21 cellular contexts compared by ENCODE assay signal in genomic region chr17:1260762-1261161, GRCh38. TPM values are rescaled to one million over a fixed set of nuclear protein-coding genes. Genes with fewer than 3 reads are reported as not detected.
A peak's percentile ranks its signal among the peaks of the same experiment; 100 is the strongest.
DNase-seq lines count a peak whose midpoint lies in the region; ATAC-seq and TF ChIP-seq lines count a peak whose summit lies in the region.
"Had no signal": no experiment of that assay in that cellular context is flagged by ENCODE, and none has a peak within 500 bp of the region (broad histone marks: within the 10 kb centered on the region; RNA-seq: fewer than 3 reads in every experiment).

No MANE protein-coding gene starts in this region.

- intact Hi-C loops in activated CD4-positive, alpha-beta T cell treated with anti-CD3 and anti-CD28 coated beads, Interleukin-2, amount 10 ng/mL, durations not matched to agents 24 days and 14 days (cut with micrococcal nuclease), result no loop called here
- intact Hi-C loops in CD4-positive, alpha-beta memory T cell (cut with micrococcal nuclease), result no loop called here
- intact Hi-C loops in activated T-helper 2 cell treated with anti-CD3 and anti-CD28 coated beads, Interferon-gamma antibody, Interleukin-2, Interleukin-4, amounts not matched to agents 10 μg/mL and 5 μg/mL and 100 μg/mL, durations not matched to agents 14 hours and 24 hours and 36 hours (cut with micrococcal nuclease), result no loop called here

- 78 to 96% methylated on average over 5 of the region's 6 CpGs for WGBS in gastroesophageal sphincter (ENCODE audit: low coverage in 1 of 2), 2 donors

- no peak overlapping the region for H3K27ac Mint-ChIP-seq in activated CD4-positive, alpha-beta T cell treated with anti-CD3 and anti-CD28 coated beads, Interleukin-2, amount 10 ng/mL, durations not matched to agents 24 days and 14 days
- H3K27ac Mint-ChIP-seq in CD4-positive, alpha-beta memory T cell, result peak overlapping the region in 2 of 7 donors; percentile 10 to 13
- no peak overlapping the region for H3K27ac Mint-ChIP-seq in activated T-helper 2 cell treated with anti-CD3 and anti-CD28 coated beads, Interferon-gamma antibody, Interleukin-2, Interleukin-4, amounts not matched to agents 10 μg/mL and 5 μg/mL and 100 μg/mL, durations not matched to agents 14 hours and 24 hours and 36 hours
- H3K27ac Mint-ChIP-seq in natural killer cell treated with Interleukin-12 subunit alpha and Interleukin-12 subunit beta and Interleukin-15 and Interleukin-18, amount 100 ng/mL, for 72 hours, result no peak overlapping the region

- no peak for ATAC-seq in natural killer cell treated with Interleukin-12 subunit alpha and Interleukin-12 subunit beta and Interleukin-15 and Interleukin-18, amount 100 ng/mL, for 72 hours
- no peak for ATAC-seq in gastroesophageal sphincter

- POLR2A ChIA-PET in CD4-positive, alpha-beta memory T cell (lab: Charles Lee; ENCODE audit: partially characterized antibody), result no interaction called here

- CTCF ChIA-PET in CD4-positive, alpha-beta memory T cell (lab: Charles Lee; ENCODE audit: partially characterized antibody), result interaction anchor here (0.6 to 5.6 kb wide), 6 partner anchors 68 to 253 kb away, joined by 3 to 48 read pairs (median 5); no protein-coding TSS in a partner anchor

- peaks cover 39% of the 10 kb centered on the region for H3K27me3 Mint-ChIP-seq in activated CD4-positive, alpha-beta T cell treated with anti-CD3 and anti-CD28 coated beads, Interleukin-2, amount 10 ng/mL, durations not matched to agents 24 days and 14 days
- H3K27me3 Mint-ChIP-seq in CD4-positive, alpha-beta memory T cell, result peaks cover 0 to 2% of the 10 kb centered on the region in 2 donors
- peaks cover 28% of the 10 kb centered on the region for H3K27me3 Mint-ChIP-seq in activated T-helper 2 cell treated with anti-CD3 and anti-CD28 coated beads, Interferon-gamma antibody, Interleukin-2, Interleukin-4, amounts not matched to agents 10 μg/mL and 5 μg/mL and 100 μg/mL, durations not matched to agents 14 hours and 24 hours and 36 hours (ENCODE audit: low read depth)
- no peaks in the 10 kb centered on the region for H3K27me3 Mint-ChIP-seq in natural killer cell treated with Interleukin-12 subunit alpha and Interleukin-12 subunit beta and Interleukin-15 and Interleukin-18, amount 100 ng/mL, for 72 hours

- no peak overlapping the region for H3K27ac ChIP-seq in CD4-positive, alpha-beta memory T cell (ENCODE audit: low read depth, low read length)
- H3K27ac ChIP-seq in gastroesophageal sphincter, result peak overlapping the region in 1 of 4 donors; percentile 73
- H3K27ac ChIP-seq: left lung had no signal

- no peaks in the 10 kb centered on the region for H3K9me3 ChIP-seq in CD4-positive, alpha-beta memory T cell (ENCODE audit: control insufficient read depth in 1 of 2, low read length in 2 of 2)
- no peaks in the 10 kb centered on the region for H3K9me3 ChIP-seq in gastroesophageal sphincter
- H3K9me3 ChIP-seq: heart left ventricle, left lung had no signal

- TF ChIP-seq EP300 in gastroesophageal sphincter (IDR thresholded peaks at IDR 0.05), result no peak

- no peaks in the 10 kb centered on the region for H3K36me3 ChIP-seq in CD4-positive, alpha-beta memory T cell (ENCODE audit: insufficient read depth, low read length)
- no peaks in the 10 kb centered on the region for H3K36me3 ChIP-seq in gastroesophageal sphincter
- H3K36me3 ChIP-seq: heart left ventricle, left lung had no signal

- peaks cover 4% of the 10 kb centered on the region for H3K9me3 Mint-ChIP-seq in activated CD4-positive, alpha-beta T cell treated with anti-CD3 and anti-CD28 coated beads, Interleukin-2, amount 10 ng/mL, durations not matched to agents 24 days and 14 days
- no peaks in the 10 kb centered on the region for H3K9me3 Mint-ChIP-seq in CD4-positive, alpha-beta memory T cell
- H3K9me3 Mint-ChIP-seq in activated T-helper 2 cell treated with anti-CD3 and anti-CD28 coated beads, Interferon-gamma antibody, Interleukin-2, Interleukin-4, amounts not matched to agents 10 μg/mL and 5 μg/mL and 100 μg/mL, durations not matched to agents 14 hours and 24 hours and 36 hours, result no peaks in the 10 kb centered on the region
- H3K9me3 Mint-ChIP-seq in natural killer cell treated with Interleukin-12 subunit alpha and Interleukin-12 subunit beta and Interleukin-15 and Interleukin-18, amount 100 ng/mL, for 72 hours, result no peaks in the 10 kb centered on the region

- peak overlapping the region; percentile 24 for H3K4me3 Mint-ChIP-seq in activated CD4-positive, alpha-beta T cell treated with anti-CD3 and anti-CD28 coated beads, Interleukin-2, amount 10 ng/mL, durations not matched to agents 24 days and 14 days
- H3K4me3 Mint-ChIP-seq in CD4-positive, alpha-beta memory T cell, result peak overlapping the region; percentile 30 to 70 (median 49)
- H3K4me3 Mint-ChIP-seq in activated T-helper 2 cell treated with anti-CD3 and anti-CD28 coated beads, Interferon-gamma antibody, Interleukin-2, Interleukin-4, amounts not matched to agents 10 μg/mL and 5 μg/mL and 100 μg/mL, durations not matched to agents 14 hours and 24 hours and 36 hours (ENCODE audit: low read depth), result peak overlapping the region; percentile 14
- peak overlapping the region; percentile 3 for H3K4me3 Mint-ChIP-seq in natural killer cell treated with Interleukin-12 subunit alpha and Interleukin-12 subunit beta and Interleukin-15 and Interleukin-18, amount 100 ng/mL, for 72 hours

- no peak for DNase-seq in activated CD4-positive, alpha-beta T cell treated with anti-CD3 and anti-CD28 coated beads, Interleukin-2, amount 10 ng/mL, durations not matched to agents 24 days and 14 days
- DNase-seq in activated CD4-positive, alpha-beta T cell treated with anti-CD3 and anti-CD28 coated beads, Interleukin-2, amount 50 U/mL, for 4 hours, result no peak
- DNase-seq in CD4-positive, alpha-beta memory T cell, result no peak
- DNase-seq in activated T-helper 2 cell treated with anti-CD3 and anti-CD28 coated beads, Interferon-gamma antibody, Interleukin-2, Interleukin-4, amounts not matched to agents 10 μg/mL and 5 μg/mL and 100 μg/mL, durations not matched to agents 14 hours and 24 hours and 36 hours (ENCODE audit: low spot score), result no peak
- DNase-seq in natural killer cell treated with Interleukin-12 subunit alpha and Interleukin-12 subunit beta and Interleukin-15 and Interleukin-18, amount 100 ng/mL, for 72 hours (ENCODE audit: low spot score), result no peak
- DNase-seq in GM10266 (ENCODE audit: extremely low spot score) (no peak), NCI-H187 treated with DMSO at 0.1 percent for 48 hours (lab: John Stamatoyannopoulos, UW) (no peak)
- DNase-seq: DMS 273 treated with DMSO at 0.1 percent for 48 hours; left lung; NCI-H524 treated with DMSO at 0.1 percent for 48 hours; nucleus accumbens; retina; stimulated activated CD4-positive, alpha-beta T cell treated with anti-CD3 and anti-CD28 coated beads, Interleukin-12 subunit alpha, Interleukin-12 subunit beta, amount 100 ng/mL, for 4 hours had no signal

- peaks cover 14% of the 10 kb centered on the region for H3K4me1 Mint-ChIP-seq in activated CD4-positive, alpha-beta T cell treated with anti-CD3 and anti-CD28 coated beads, Interleukin-2, amount 10 ng/mL, durations not matched to agents 24 days and 14 days
- H3K4me1 Mint-ChIP-seq in CD4-positive, alpha-beta memory T cell, result peaks cover 12 to 34% (median 14%) of the 10 kb centered on the region in 4 donors
- peaks cover 13% of the 10 kb centered on the region for H3K4me1 Mint-ChIP-seq in activated T-helper 2 cell treated with anti-CD3 and anti-CD28 coated beads, Interferon-gamma antibody, Interleukin-2, Interleukin-4, amounts not matched to agents 10 μg/mL and 5 μg/mL and 100 μg/mL, durations not matched to agents 14 hours and 24 hours and 36 hours (ENCODE audit: low read depth)
- peaks cover 16 to 22% of the 10 kb centered on the region in 2 donors for H3K4me1 Mint-ChIP-seq in natural killer cell treated with Interleukin-12 subunit alpha and Interleukin-12 subunit beta and Interleukin-15 and Interleukin-18, amount 100 ng/mL, for 72 hours (ENCODE audit: low read depth in 2 of 2)

- TF ChIP-seq CTCF in GM10266 (IDR thresholded peaks at IDR 0.05; ENCODE audit: control insufficient read depth, insufficient read depth, low read depth, missing control alignments) (no peak), gastroesophageal sphincter (IDR thresholded peaks at IDR 0.05) (no peak)

- H3K36me3 Mint-ChIP-seq in activated CD4-positive, alpha-beta T cell treated with anti-CD3 and anti-CD28 coated beads, Interleukin-2, amount 10 ng/mL, durations not matched to agents 24 days and 14 days (ENCODE audit: low read depth), result no peaks in the 10 kb centered on the region
- H3K36me3 Mint-ChIP-seq in CD4-positive, alpha-beta memory T cell, result no peaks in the 10 kb centered on the region
- no peaks in the 10 kb centered on the region for H3K36me3 Mint-ChIP-seq in activated T-helper 2 cell treated with anti-CD3 and anti-CD28 coated beads, Interferon-gamma antibody, Interleukin-2, Interleukin-4, amounts not matched to agents 10 μg/mL and 5 μg/mL and 100 μg/mL, durations not matched to agents 14 hours and 24 hours and 36 hours (ENCODE audit: low read depth)
- no peaks in the 10 kb centered on the region for H3K36me3 Mint-ChIP-seq in natural killer cell treated with Interleukin-12 subunit alpha and Interleukin-12 subunit beta and Interleukin-15 and Interleukin-18, amount 100 ng/mL, for 72 hours

- TF ChIP-seq POLR2A in gastroesophageal sphincter (IDR thresholded peaks at IDR 0.05), result no peak

- no peak overlapping the region for H3K4me3 ChIP-seq in CD4-positive, alpha-beta memory T cell (ENCODE audit: low read length in 2 of 2)
- H3K4me3 ChIP-seq in gastroesophageal sphincter, result no peak overlapping the region

- H3K4me1 ChIP-seq in CD4-positive, alpha-beta memory T cell (ENCODE audit: insufficient read depth, low read length), result peaks cover 25% of the 10 kb centered on the region
- peaks cover 0 to 18% (median 4%) of the 10 kb centered on the region in 3 donors for H3K4me1 ChIP-seq in gastroesophageal sphincter

- no peaks in the 10 kb centered on the region for H3K27me3 ChIP-seq in CD4-positive, alpha-beta memory T cell (ENCODE audit: insufficient read depth, low read length)
- H3K27me3 ChIP-seq in gastroesophageal sphincter, result no peaks in the 10 kb centered on the region

RNA-seq across cellular contexts. Expression of gene BHLHA9, which starts 9.5 kb away (rescaled TPM):
- total RNA-seq in activated CD4-positive, alpha-beta T cell treated with anti-CD3 and anti-CD28 coated beads, Interleukin-2, amount 10 ng/mL, durations not matched to agents 24 days and 14 days, result not detected in 2 replicates
- not detected for total RNA-seq in CD4-positive, alpha-beta memory T cell
- polyA plus RNA-seq in CD4-positive, alpha-beta memory T cell, result not detected
- total RNA-seq in activated T-helper 2 cell treated with anti-CD3 and anti-CD28 coated beads, Interferon-gamma antibody, Interleukin-2, Interleukin-4, amounts not matched to agents 10 μg/mL and 5 μg/mL and 100 μg/mL, durations not matched to agents 14 hours and 24 hours and 36 hours, result not detected in 2 replicates
- total RNA-seq in natural killer cell treated with Interleukin-12 subunit alpha and Interleukin-12 subunit beta and Interleukin-15 and Interleukin-18, amount 100 ng/mL, for 72 hours, result not detected
- total RNA-seq in gastroesophageal sphincter, result not detected
- total RNA-seq: bronchial epithelial cell, endothelial cell of umbilical vein, heart left ventricle, left lung, subcutaneous adipose tissue, urinary bladder had no signal
- polyA plus RNA-seq: adipose tissue, BJ, endothelial cell of umbilical vein, heart left ventricle, urinary bladder had no signal

RNA-seq across cellular contexts. Expression of gene TRARG1, which starts 18.7 kb away (rescaled TPM):
- total RNA-seq in activated CD4-positive, alpha-beta T cell treated with anti-CD3 and anti-CD28 coated beads, Interleukin-2, amount 10 ng/mL, durations not matched to agents 24 days and 14 days, result 0.07 TPM in 2 replicates
- not detected for total RNA-seq in CD4-positive, alpha-beta memory T cell
- not detected for polyA plus RNA-seq in CD4-positive, alpha-beta memory T cell
- 0.05 TPM in 1 of 2 replicates, not detected in the other for total RNA-seq in activated T-helper 2 cell treated with anti-CD3 and anti-CD28 coated beads, Interferon-gamma antibody, Interleukin-2, Interleukin-4, amounts not matched to agents 10 μg/mL and 5 μg/mL and 100 μg/mL, durations not matched to agents 14 hours and 24 hours and 36 hours
- not detected for total RNA-seq in natural killer cell treated with Interleukin-12 subunit alpha and Interleukin-12 subunit beta and Interleukin-15 and Interleukin-18, amount 100 ng/mL, for 72 hours
- total RNA-seq in gastroesophageal sphincter, result 1 to 10 TPM in 1 of 4 donors, under 1 TPM in 1, not detected in 2; 0.23 to 1.2 TPM
- total RNA-seq: bronchial epithelial cell, endothelial cell of umbilical vein, left lung, urinary bladder had no signal
- polyA plus RNA-seq: BJ, endothelial cell of umbilical vein had no signal
